In the genomic region with DNA sequence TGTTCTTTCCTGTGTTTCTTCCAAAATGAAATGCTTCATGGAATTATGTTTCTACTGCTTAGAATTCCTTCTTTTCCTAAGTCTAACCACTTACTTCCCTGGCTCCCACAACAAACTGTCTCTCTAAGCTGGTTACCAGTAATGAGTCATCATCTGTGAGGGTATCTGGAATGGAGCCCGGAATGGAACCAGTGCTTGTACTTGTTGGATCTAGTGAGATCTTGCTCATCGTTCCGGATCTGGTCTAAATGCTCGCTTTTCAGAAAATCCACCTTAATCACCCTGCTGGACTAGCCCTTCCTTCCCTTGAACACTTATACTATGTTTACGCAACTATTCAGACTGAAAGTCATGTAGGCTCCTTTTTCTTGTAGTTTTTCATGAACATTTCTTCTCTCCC, we compare ENCODE assay signal across 10 cellular contexts.
A peak's percentile ranks its signal among the peaks of the same experiment; 100 is the strongest.
DNase-seq lines count a peak whose midpoint lies in the region; ATAC-seq lines count a peak whose summit lies in the region.
"Had no signal": no experiment of that assay in that cellular context is flagged by ENCODE, and none has a peak within 500 bp of the region (broad histone marks: within the 10 kb centered on the region; RNA-seq: fewer than 3 reads in every experiment).

No MANE protein-coding gene starts in this region.

- no peaks in the 10 kb centered on the region for H3K27me3 Mint-ChIP-seq in activated CD4-positive, alpha-beta memory T cell treated with anti-CD3 and anti-CD28 coated beads for 36 hours
- no peaks in the 10 kb centered on the region for H3K27me3 Mint-ChIP-seq in activated CD8-positive, alpha-beta memory T cell treated with anti-CD3 and anti-CD28 coated beads, Interleukin-2, amount 10 ng/mL, durations not matched to agents 7 days and 5 days

- H3K9me3 Mint-ChIP-seq in activated CD4-positive, alpha-beta memory T cell treated with anti-CD3 and anti-CD28 coated beads for 36 hours, result no peaks in the 10 kb centered on the region
- no peaks in the 10 kb centered on the region for H3K9me3 Mint-ChIP-seq in activated CD8-positive, alpha-beta memory T cell treated with anti-CD3 and anti-CD28 coated beads, Interleukin-2, amount 10 ng/mL, durations not matched to agents 7 days and 5 days (ENCODE audit: low read depth)
- H3K9me3 Mint-ChIP-seq: immature natural killer cell had no signal

- ATAC-seq in HG02798 (IDR thresholded peaks at IDR 0.05; ENCODE audit: poor library complexity, unreplicated experiment), result no peak
- no peak for ATAC-seq in activated CD8-positive, alpha-beta memory T cell treated with anti-CD3 and anti-CD28 coated beads, Interleukin-2, amount 10 ng/mL, durations not matched to agents 7 days and 5 days

- intact Hi-C loops in activated CD4-positive, alpha-beta memory T cell treated with anti-CD3 and anti-CD28 coated beads for 36 hours (cut with micrococcal nuclease), result no loop called here

- H3K36me3 Mint-ChIP-seq in activated CD4-positive, alpha-beta memory T cell treated with anti-CD3 and anti-CD28 coated beads for 36 hours, result no peaks in the 10 kb centered on the region
- no peaks in the 10 kb centered on the region for H3K36me3 Mint-ChIP-seq in activated CD8-positive, alpha-beta memory T cell treated with anti-CD3 and anti-CD28 coated beads, Interleukin-2, amount 10 ng/mL, durations not matched to agents 7 days and 5 days

- DNase-seq in DMS 273 (lab: John Stamatoyannopoulos, UW; ENCODE audit: unreplicated experiment), result peak; percentile 72
- peak; percentile 98 for DNase-seq in NCI-H226
- DNase-seq in epidermal melanocyte (ENCODE audit: insufficient read length, low spot score), result peak; percentile 37
- peak; percentile 97 for DNase-seq in non-pigmented ciliary epithelial cell (ENCODE audit: low read depth)
- no peak for DNase-seq in activated CD4-positive, alpha-beta memory T cell treated with anti-CD3 and anti-CD28 coated beads for 36 hours
- DNase-seq in activated CD8-positive, alpha-beta memory T cell treated with anti-CD3 and anti-CD28 coated beads, Interleukin-2, amount 10 ng/mL, durations not matched to agents 7 days and 5 days, result no peak
- no peak for DNase-seq in activated T-cell treated with anti-CD3 and anti-CD28 coated beads, Interleukin-2, amount 50 U/mL, for 1 hour
- DNase-seq: immature natural killer cell, NCI-H510A treated with DMSO at 0.1 percent for 48 hours had no signal

- no peak overlapping the region for H3K4me3 Mint-ChIP-seq in activated CD4-positive, alpha-beta memory T cell treated with anti-CD3 and anti-CD28 coated beads for 36 hours
- H3K4me3 Mint-ChIP-seq in activated CD8-positive, alpha-beta memory T cell treated with anti-CD3 and anti-CD28 coated beads, Interleukin-2, amount 10 ng/mL, durations not matched to agents 7 days and 5 days, result no peak overlapping the region
- H3K4me3 Mint-ChIP-seq: immature natural killer cell had no signal

- H3K27ac Mint-ChIP-seq in activated CD4-positive, alpha-beta memory T cell treated with anti-CD3 and anti-CD28 coated beads for 36 hours, result no peak overlapping the region
- H3K27ac Mint-ChIP-seq in activated CD8-positive, alpha-beta memory T cell treated with anti-CD3 and anti-CD28 coated beads, Interleukin-2, amount 10 ng/mL, durations not matched to agents 7 days and 5 days, result no peak overlapping the region
- H3K27ac Mint-ChIP-seq: immature natural killer cell had no signal

- CTCF ChIA-PET in activated CD4-positive, alpha-beta memory T cell treated with anti-CD3 and anti-CD28 coated beads for 36 hours (lab: Charles Lee), result no interaction called here
- CTCF ChIA-PET in activated CD8-positive, alpha-beta memory T cell treated with anti-CD3 and anti-CD28 coated beads, Interleukin-2, amount 10 ng/mL, durations not matched to agents 7 days and 5 days (lab: Charles Lee), result no interaction called here

- POLR2A ChIA-PET in activated CD4-positive, alpha-beta memory T cell treated with anti-CD3 and anti-CD28 coated beads for 36 hours (lab: Charles Lee), result no interaction called here

- H3K4me1 Mint-ChIP-seq in activated CD4-positive, alpha-beta memory T cell treated with anti-CD3 and anti-CD28 coated beads for 36 hours (ENCODE audit: low read depth), result no peaks in the 10 kb centered on the region
- no peaks in the 10 kb centered on the region for H3K4me1 Mint-ChIP-seq in activated CD8-positive, alpha-beta memory T cell treated with anti-CD3 and anti-CD28 coated beads, Interleukin-2, amount 10 ng/mL, durations not matched to agents 7 days and 5 days
- H3K4me1 Mint-ChIP-seq: immature natural killer cell had no signal

Comparison
In these comparisons a context has a peak if more than half of its experiments do, and no peak if none do; other contexts are left out.
1. DNase-seq: peak in DMS 273 (single experiment), NCI-H226 (single experiment), epidermal melanocyte (single experiment) and non-pigmented ciliary epithelial cell (single experiment); none in activated CD4-positive, alpha-beta memory T cell treated with anti-CD3 and anti-CD28 coated beads for 36 hours (single experiment), activated CD8-positive, alpha-beta memory T cell treated with anti-CD3 and anti-CD28 coated beads, Interleukin-2, amount 10 ng/mL, durations not matched to agents 7 days and 5 days (single experiment) and activated T-cell treated with anti-CD3 and anti-CD28 coated beads, Interleukin-2, amount 50 U/mL, for 1 hour (single experiment).